Comparison of ENCODE assay signal across 8 cellular contexts in the genomic region with DNA sequence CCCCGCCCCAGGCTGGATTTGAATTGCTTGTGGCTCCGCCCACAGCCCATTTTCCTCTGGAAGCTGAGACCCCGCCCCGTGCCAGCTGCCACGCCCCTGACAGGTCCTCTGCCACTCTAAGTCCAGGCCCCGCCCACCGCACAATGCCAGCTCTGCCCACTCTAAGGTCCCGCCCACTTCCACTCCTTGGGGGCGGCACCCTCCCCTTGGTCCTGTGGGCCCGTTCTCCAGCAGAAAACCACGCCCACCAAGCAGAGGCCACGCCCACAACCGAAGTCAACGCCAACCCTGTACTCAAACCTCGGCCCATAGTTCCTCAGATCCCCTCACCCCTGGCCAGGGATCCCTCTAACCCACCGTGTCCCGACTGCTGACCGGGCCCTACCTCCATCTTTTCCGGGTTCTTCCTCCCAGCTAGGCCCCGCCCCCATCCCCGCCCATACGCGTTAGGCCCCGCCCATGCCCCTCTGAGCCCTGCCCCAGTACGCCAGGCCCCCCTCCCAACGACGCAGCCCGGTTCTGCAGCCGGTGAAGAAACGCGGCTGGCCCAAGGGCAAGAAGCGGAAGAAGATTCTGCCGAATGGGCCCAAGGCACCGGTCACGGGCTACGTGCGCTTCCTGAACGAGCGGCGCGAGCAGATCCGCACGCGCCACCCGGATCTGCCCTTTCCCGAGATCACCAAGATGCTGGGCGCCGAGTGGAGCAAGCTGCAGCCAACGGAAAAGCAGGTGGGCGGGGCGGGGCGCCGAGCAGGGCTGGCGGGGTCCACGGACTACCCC. TPM values are rescaled to one million over a fixed set of nuclear protein-coding genes. Genes with fewer than 3 reads are reported as not detected.
DNase-seq lines count a peak whose midpoint lies in the region; ATAC-seq and TF ChIP-seq lines count a peak whose summit lies in the region.

No MANE protein-coding gene starts in this region.

- TF ChIP-seq CTCF in endodermal cell (conservative IDR thresholded peaks at IDR 0.05): no peak

- H3K4me3 ChIP-seq in CD4-positive, CD25-positive, alpha-beta regulatory T cell (ENCODE audit: low read depth, low read length): no peak overlapping the region
- peak overlapping the region; percentile 85 for H3K4me3 ChIP-seq in endodermal cell (ENCODE audit: low read length)

- H3K36me3 Mint-ChIP-seq in CD4-positive, CD25-positive, alpha-beta regulatory T cell: peaks cover 7% of the 10 kb centered on the region
- peaks cover 12% of the 10 kb centered on the region for H3K36me3 Mint-ChIP-seq in endodermal cell (ENCODE audit: low read depth)

- WGBS in endodermal cell (ENCODE audit: insufficient coverage in 1 of 2, insufficient read length in 1 of 2), 2 experiments: 55 to 67% methylated on average over 31 to 55 of the region's 55 CpGs

- peak; percentile 66 to 90 (median 76) for DNase-seq in CD4-positive, CD25-positive, alpha-beta regulatory T cell
- DNase-seq in HPDE6-E6E7 (ENCODE audit: extremely low spot score) (peak; percentile 48), NOMO-1 treated with DMSO at 0.1 percent for 48 hours (lab: John Stamatoyannopoulos, UW; ENCODE audit: unreplicated experiment) (peak; percentile 87), endodermal cell (peak; percentile 100), mesenteric fat pad (ENCODE audit: low spot score) (peak; percentile 95)
- DNase-seq in activated CD8-positive, alpha-beta memory T cell treated with anti-CD3 and anti-CD28 coated beads, Interleukin-2, amount 50 U/mL, for 1 hour (ENCODE audit: extremely low read depth): peak; percentile 60
- peak; percentile 54 for DNase-seq in stimulated activated CD8-positive, alpha-beta memory T cell treated with anti-CD3 and anti-CD28 coated beads, Interleukin-12 subunit alpha, Interleukin-12 subunit beta, amount 100 ng/mL, for 24 hours (ENCODE audit: extremely low read depth)

- H3K4me1 ChIP-seq in CD4-positive, CD25-positive, alpha-beta regulatory T cell (ENCODE audit: control insufficient read depth, insufficient read depth, low read length, poor library complexity, severe bottlenecking): peaks cover 19% of the 10 kb centered on the region
- H3K4me1 ChIP-seq in endodermal cell (ENCODE audit: control insufficient read depth, insufficient read depth, low read length): no peaks in the 10 kb centered on the region

- no peaks in the 10 kb centered on the region for H3K27me3 Mint-ChIP-seq in CD4-positive, CD25-positive, alpha-beta regulatory T cell
- peaks cover 6% of the 10 kb centered on the region for H3K27me3 Mint-ChIP-seq in endodermal cell (ENCODE audit: insufficient read depth)

- H3K27ac ChIP-seq in CD4-positive, CD25-positive, alpha-beta regulatory T cell (ENCODE audit: insufficient read depth, low read length, poor library complexity, severe bottlenecking): peak overlapping the region; percentile 23
- H3K27ac ChIP-seq in endodermal cell (ENCODE audit: low read depth, low read length): no peak overlapping the region

- peak overlapping the region in 2 of 3 donors; percentile 67 to 75 for H3K27ac Mint-ChIP-seq in CD4-positive, CD25-positive, alpha-beta regulatory T cell
- peak overlapping the region; percentile 48 for H3K27ac Mint-ChIP-seq in endodermal cell

- H3K4me1 Mint-ChIP-seq in CD4-positive, CD25-positive, alpha-beta regulatory T cell: peaks cover 0 to 22% (median 8%) of the 10 kb centered on the region in 4 donors
- H3K4me1 Mint-ChIP-seq in endodermal cell: peaks cover 10% of the 10 kb centered on the region

- H3K9ac ChIP-seq in endodermal cell (ENCODE audit: extremely low read depth, low read length, poor library complexity, severe bottlenecking): no peak overlapping the region

- H3K9me3 Mint-ChIP-seq in CD4-positive, CD25-positive, alpha-beta regulatory T cell: no peaks in the 10 kb centered on the region
- no peaks in the 10 kb centered on the region for H3K9me3 Mint-ChIP-seq in endodermal cell

- no peaks in the 10 kb centered on the region for H3K27me3 ChIP-seq in CD4-positive, CD25-positive, alpha-beta regulatory T cell (ENCODE audit: control insufficient read depth, insufficient read depth, low read length)
- H3K27me3 ChIP-seq in endodermal cell (ENCODE audit: control insufficient read depth, insufficient read depth, low read length, poor library complexity, severe bottlenecking): peaks cover 8% of the 10 kb centered on the region

- H3K4me3 Mint-ChIP-seq in CD4-positive, CD25-positive, alpha-beta regulatory T cell: peak overlapping the region; percentile 71 to 90 (median 84)
- peak overlapping the region; percentile 69 for H3K4me3 Mint-ChIP-seq in endodermal cell

- H3K36me3 ChIP-seq in CD4-positive, CD25-positive, alpha-beta regulatory T cell (ENCODE audit: control insufficient read depth, insufficient read depth, low read length): no peaks in the 10 kb centered on the region
- peaks cover 8% of the 10 kb centered on the region for H3K36me3 ChIP-seq in endodermal cell (ENCODE audit: control insufficient read depth, insufficient read depth, low read length)

- H3K9me3 ChIP-seq in CD4-positive, CD25-positive, alpha-beta regulatory T cell (ENCODE audit: control insufficient read depth in 2 of 2, low read length in 2 of 2): no peaks in the 10 kb centered on the region
- no peaks in the 10 kb centered on the region for H3K9me3 ChIP-seq in endodermal cell (ENCODE audit: control insufficient read depth, low read length)

- ATAC-seq in CD4-positive, CD25-positive, alpha-beta regulatory T cell (ENCODE audit: low read depth in 2 of 2): peak in 1 of 2 donors; percentile 3
- no peak for ATAC-seq in GM19467 (IDR thresholded peaks at IDR 0.05; ENCODE audit: unreplicated experiment)

RNA-seq across cellular contexts. Expression of gene HMG20B, which starts 1.3 kb away (rescaled TPM):
- 47.8 TPM for total RNA-seq in CD4-positive, CD25-positive, alpha-beta regulatory T cell
- 10 to 100 TPM; 35.4 to 49.3 (median 40.6) TPM for polyA plus RNA-seq in CD4-positive, CD25-positive, alpha-beta regulatory T cell
- total RNA-seq in endodermal cell (100 to 1,000 TPM in 1 of 2 donors, 10 to 100 TPM in 1; 80.7 to 102 TPM), mesenteric fat pad (55.1 TPM)
- polyA plus RNA-seq in endodermal cell (2013, experiment 1 of 2): 80.6 TPM
- 89.1 TPM for polyA plus RNA-seq in endodermal cell (2013, experiment 2 of 2)

RNA-seq across cellular contexts. Expression of gene GIPC3, which starts 11.2 kb away (rescaled TPM):
- 0.52 TPM for total RNA-seq in CD4-positive, CD25-positive, alpha-beta regulatory T cell
- polyA plus RNA-seq in CD4-positive, CD25-positive, alpha-beta regulatory T cell: under 1 TPM in 1 of 4 donors, not detected in 3; 0.10 TPM
- total RNA-seq in endodermal cell (1 to 10 TPM in 1 of 2 donors, under 1 TPM in 1; 0.93 to 1.5 TPM), mesenteric fat pad (1.8 TPM)
- 0.32 TPM for polyA plus RNA-seq in endodermal cell (2013, experiment 1 of 2)
- polyA plus RNA-seq in endodermal cell (2013, experiment 2 of 2): 0.33 TPM

RNA-seq across cellular contexts. Expression of gene MFSD12, which starts 16.7 kb away (rescaled TPM):
- total RNA-seq in CD4-positive, CD25-positive, alpha-beta regulatory T cell: 63.8 TPM
- polyA plus RNA-seq in CD4-positive, CD25-positive, alpha-beta regulatory T cell: 10 to 100 TPM; 28.5 to 39.8 (median 33.7) TPM
- total RNA-seq in endodermal cell: 10 to 100 TPM; 48.2 to 62.4 TPM
- polyA plus RNA-seq in endodermal cell (2013, experiment 1 of 2): 44.5 TPM
- polyA plus RNA-seq in endodermal cell (2013, experiment 2 of 2): 39.0 TPM
- 63.1 TPM for total RNA-seq in mesenteric fat pad

RNA-seq across cellular contexts. Expression of gene TBXA2R, which starts 32.6 kb away (rescaled TPM):
- 1.7 TPM for total RNA-seq in CD4-positive, CD25-positive, alpha-beta regulatory T cell
- polyA plus RNA-seq in CD4-positive, CD25-positive, alpha-beta regulatory T cell: under 1 TPM in 3 of 4 donors, not detected in 1; 0.19 to 0.85 (median 0.61) TPM
- total RNA-seq in endodermal cell: under 1 TPM; 0.29 to 0.42 TPM
- polyA plus RNA-seq in endodermal cell (2013, experiment 1 of 2): 0.39 TPM
- 0.25 TPM for polyA plus RNA-seq in endodermal cell (2013, experiment 2 of 2)
- total RNA-seq in mesenteric fat pad: 5.4 TPM

RNA-seq across cellular contexts. Expression of gene TEKTIP1, which starts 35.1 kb away (rescaled TPM):
- 10.9 TPM for total RNA-seq in CD4-positive, CD25-positive, alpha-beta regulatory T cell
- polyA plus RNA-seq in CD4-positive, CD25-positive, alpha-beta regulatory T cell: under 1 TPM in 1 of 4 donors, not detected in 3; 0.44 TPM
- 1 to 10 TPM; 4.6 to 5.7 TPM for total RNA-seq in endodermal cell
- polyA plus RNA-seq in endodermal cell (2013, experiment 1 of 2): 0.75 TPM
- 0.62 TPM for polyA plus RNA-seq in endodermal cell (2013, experiment 2 of 2)
- 0.51 TPM for total RNA-seq in mesenteric fat pad

Comparison
In these comparisons a context has a peak if more than half of its experiments do, and no peak if none do; other contexts are left out.
1. DNase-seq: peak in every context shown above with its lines; median percentile 100 in endodermal cell; 95 in mesenteric fat pad; 87 in NOMO-1 treated with DMSO at 0.1 percent for 48 hours; 76 in CD4-positive, CD25-positive, alpha-beta regulatory T cell; 60 in activated CD8-positive, alpha-beta memory T cell treated with anti-CD3 and anti-CD28 coated beads, Interleukin-2, amount 50 U/mL, for 1 hour; 54 in stimulated activated CD8-positive, alpha-beta memory T cell treated with anti-CD3 and anti-CD28 coated beads, Interleukin-12 subunit alpha, Interleukin-12 subunit beta, amount 100 ng/mL, for 24 hours; 48 in HPDE6-E6E7.